Comparison of ENCODE assay signal across 23 cellular contexts in genomic region chr11:30501744-30502143, GRCh38.
"Had no signal": no experiment of that assay in that cellular context is flagged by ENCODE, and none has a peak within 500 bp of the region (broad histone marks: within the 10 kb centered on the region; RNA-seq: fewer than 3 reads in every experiment).

No MANE protein-coding gene starts in this region.

- H3K9me3 ChIP-seq: colonic mucosa, esophagus squamous epithelium, gastroesophageal sphincter, heart left ventricle, left lung, lower lobe of right lung, mucosa of descending colon had no signal

- H3K36me3 ChIP-seq: colonic mucosa, esophagus squamous epithelium, gastroesophageal sphincter, heart left ventricle, left lung, lower lobe of right lung had no signal

- H3K27me3 ChIP-seq: colonic mucosa, esophagus squamous epithelium, foreskin keratinocyte, gastroesophageal sphincter, heart left ventricle, hepatocyte, left lung had no signal

- ATAC-seq: effector memory CD8-positive, alpha-beta T cell; esophagus mucosa; foreskin keratinocyte; gastroesophageal sphincter; left lung; lower lobe of right lung; mucosa of descending colon had no signal

- DNase-seq: colonic mucosa; cortex of kidney; effector CD8-positive, alpha-beta T cell; effector memory CD8-positive, alpha-beta T cell; endodermal cell; erythroblast; esophagus squamous epithelium; foreskin keratinocyte; hypothalamus; immature natural killer cell; islet precursor cell; kidney; kidney glomerular epithelial cell; left lung; lower lobe of right lung; mesenchymal stem cell; mucosa of descending colon; naive B cell had no signal

- H3K4me1 ChIP-seq: colonic mucosa, foreskin keratinocyte, gastroesophageal sphincter, left lung, lower lobe of right lung had no signal

- H3K4me3 ChIP-seq: colonic mucosa, esophagus squamous epithelium, gastroesophageal sphincter, heart left ventricle, hepatocyte, left lung, lower lobe of right lung, mucosa of descending colon had no signal

- H3K4me2 ChIP-seq: hepatocyte had no signal

- H3K27ac ChIP-seq: colonic mucosa, epithelial cell of prostate, esophagus squamous epithelium, foreskin keratinocyte, gastroesophageal sphincter, hepatocyte, left lung, lower lobe of right lung had no signal
